8 cellular contexts compared by ENCODE assay signal in genomic region chr9:33024126-33024965, GRCh38. TPM values are rescaled to one million over a fixed set of nuclear protein-coding genes. Genes with fewer than 3 reads are reported as not detected.
A peak's percentile ranks its signal among the peaks of the same experiment; 100 is the strongest.
DNase-seq lines count a peak whose midpoint lies in the region; ATAC-seq and TF ChIP-seq lines count a peak whose summit lies in the region.

No MANE protein-coding gene starts in this region.

- TF ChIP-seq CTCF in heart right ventricle (IDR thresholded peaks at IDR 0.05) (no peak), prostate gland (IDR thresholded peaks at IDR 0.05) (no peak)

- H3K9me3 ChIP-seq in heart right ventricle (no peaks in the 10 kb centered on the region), prostate gland (no peaks in the 10 kb centered on the region)

- peak overlapping the region; percentile 96 to 97 (median 96) for H3K27ac Mint-ChIP-seq in IgD-negative memory B cell
- peak overlapping the region; percentile 94 for H3K27ac Mint-ChIP-seq in activated naive CD4-positive, alpha-beta T cell treated with anti-CD3 and anti-CD28 coated beads for 36 hours

- DNase-seq in activated naive CD4-positive, alpha-beta T cell treated with anti-CD3 and anti-CD28 coated beads for 36 hours = peak; percentile 22
- no peak for DNase-seq in heart right ventricle
- no peak for DNase-seq in prostate gland (ENCODE audit: low spot score)
- DNase-seq in NCI-H446 (lab: John Stamatoyannopoulos, UW) = no peak

- H3K4me3 Mint-ChIP-seq in IgD-negative memory B cell = peak overlapping the region; percentile 95 to 97 (median 96)
- H3K4me3 Mint-ChIP-seq in activated naive CD4-positive, alpha-beta T cell treated with anti-CD3 and anti-CD28 coated beads for 36 hours = peak overlapping the region; percentile 95

- 15 to 17% methylated on average over 32 to 33 of the region's 33 CpGs for WGBS in heart right ventricle, 2 donors
- WGBS in prostate gland = 8% methylated on average over 33 of the region's 33 CpGs

- no peaks in the 10 kb centered on the region for H3K9me3 Mint-ChIP-seq in IgD-negative memory B cell
- no peaks in the 10 kb centered on the region for H3K9me3 Mint-ChIP-seq in activated naive CD4-positive, alpha-beta T cell treated with anti-CD3 and anti-CD28 coated beads for 36 hours

- H3K36me3 ChIP-seq in heart right ventricle (peaks cover 0 to 48% (median 18%) of the 10 kb centered on the region in 9 donors), prostate gland (peaks cover 0 to 5% of the 10 kb centered on the region in 2 donors)

- H3K36me3 Mint-ChIP-seq in IgD-negative memory B cell = no peaks in the 10 kb centered on the region
- peaks cover 53% of the 10 kb centered on the region for H3K36me3 Mint-ChIP-seq in activated naive CD4-positive, alpha-beta T cell treated with anti-CD3 and anti-CD28 coated beads for 36 hours (ENCODE audit: low read depth)

- peak overlapping the region; percentile 97 to 100 (median 99) for H3K27ac ChIP-seq in heart right ventricle
- H3K27ac ChIP-seq in prostate gland = peak overlapping the region; percentile 100

- ATAC-seq in heart right ventricle (peak in 7 of 8 donors; percentile 8 to 33 (median 22)), GM18870 (IDR thresholded peaks at IDR 0.05; ENCODE audit: unreplicated experiment) (no peak), HG02798 (IDR thresholded peaks at IDR 0.05; ENCODE audit: poor library complexity, unreplicated experiment) (no peak)

- no peaks in the 10 kb centered on the region for H3K27me3 Mint-ChIP-seq in IgD-negative memory B cell
- H3K27me3 Mint-ChIP-seq in activated naive CD4-positive, alpha-beta T cell treated with anti-CD3 and anti-CD28 coated beads for 36 hours (ENCODE audit: low read depth) = no peaks in the 10 kb centered on the region

- no peak for TF ChIP-seq POLR2A in prostate gland (IDR thresholded peaks at IDR 0.05)

- H3K27me3 ChIP-seq in heart right ventricle = no peaks in the 10 kb centered on the region
- no peaks in the 10 kb centered on the region for H3K27me3 ChIP-seq in prostate gland (replicated peaks; ENCODE audit: insufficient read depth)

- intact Hi-C loops in activated naive CD4-positive, alpha-beta T cell treated with anti-CD3 and anti-CD28 coated beads for 36 hours (cut with micrococcal nuclease) = loop anchor here (2.0 kb wide), 2 partner anchors 134 to 422 kb away; partner anchors contain the start of gene AQP3
- intact Hi-C loops in heart right ventricle (cut with DNase I) = loop anchor here in 2 of 10 donors (2.0 kb wide), 2 partner anchors 20 to 24 kb away; partner anchors contain the start of gene APTX (in 1 of the 2)
- intact Hi-C loops in prostate gland (cut with DNase I) = no loop called here

- H3K4me1 Mint-ChIP-seq in IgD-negative memory B cell = peaks cover 42 to 47% (median 44%) of the 10 kb centered on the region in 3 donors
- peaks cover 69% of the 10 kb centered on the region for H3K4me1 Mint-ChIP-seq in activated naive CD4-positive, alpha-beta T cell treated with anti-CD3 and anti-CD28 coated beads for 36 hours (ENCODE audit: low read depth)

- H3K4me1 ChIP-seq in heart right ventricle = peaks cover 11 to 59% (median 47%) of the 10 kb centered on the region in 9 donors
- peaks cover 5% of the 10 kb centered on the region for H3K4me1 ChIP-seq in prostate gland (replicated peaks)

- CTCF ChIA-PET in activated naive CD4-positive, alpha-beta T cell treated with anti-CD3 and anti-CD28 coated beads for 36 hours (lab: Charles Lee) = no interaction called here

- H3K4me3 ChIP-seq in GM08714 (ENCODE audit: low read length) = peak overlapping the region; percentile 90
- H3K4me3 ChIP-seq in heart right ventricle = peak overlapping the region; percentile 73 to 100 (median 94)
- H3K4me3 ChIP-seq in prostate gland = peak overlapping the region; percentile 90 to 95

RNA-seq across cellular contexts. Expression of gene DNAJA1, which starts 0.7 kb away (rescaled TPM):
- polyA plus RNA-seq in IgD-negative memory B cell (77.1 TPM), heart right ventricle (10 to 100 TPM; 27.3 to 80.6 TPM)
- total RNA-seq in activated naive CD4-positive, alpha-beta T cell treated with anti-CD3 and anti-CD28 coated beads for 36 hours = 100 to 1,000 TPM; 110 to 120 TPM
- total RNA-seq in heart right ventricle (10 to 100 TPM; 46.7 to 90.4 (median 54.7) TPM), prostate gland (100 to 1,000 TPM in 1 of 2 donors, 10 to 100 TPM in 1; 99.4 to 116 TPM)

RNA-seq across cellular contexts. Expression of gene APTX, which starts 22.9 kb away (rescaled TPM):
- 21.3 TPM for polyA plus RNA-seq in IgD-negative memory B cell
- 10 to 100 TPM; 41.8 to 42.0 TPM for total RNA-seq in activated naive CD4-positive, alpha-beta T cell treated with anti-CD3 and anti-CD28 coated beads for 36 hours
- 10 to 100 TPM; 13.6 to 26.5 (median 15.6) TPM for total RNA-seq in heart right ventricle
- 10 to 100 TPM; 21.4 to 24.7 TPM for polyA plus RNA-seq in heart right ventricle
- total RNA-seq in prostate gland = 10 to 100 TPM; 23.2 to 34.8 TPM

RNA-seq across cellular contexts. Expression of gene SMU1, which starts 52.1 kb away (rescaled TPM):
- polyA plus RNA-seq in IgD-negative memory B cell (19.3 TPM), heart right ventricle (1 to 10 TPM; 5.8 to 8.5 TPM)
- 10 to 100 TPM; 23.7 to 23.9 TPM for total RNA-seq in activated naive CD4-positive, alpha-beta T cell treated with anti-CD3 and anti-CD28 coated beads for 36 hours
- total RNA-seq in heart right ventricle (10 to 100 TPM; 14.9 to 18.5 (median 17.3) TPM), prostate gland (10 to 100 TPM; 18.4 to 19.1 TPM)

Comparison
In these comparisons a context has a peak if more than half of its experiments do, and no peak if none do; other contexts are left out.
1. ATAC-seq: peak in heart right ventricle (7 of 8); none in GM18870 (single experiment) and HG02798 (single experiment).
2. Peak in every context shown above with its lines, with median percentiles within 50 percentile points of each other: H3K4me3 ChIP-seq.